Comparison of ENCODE assay signal across 11 cellular contexts in the genomic region with DNA sequence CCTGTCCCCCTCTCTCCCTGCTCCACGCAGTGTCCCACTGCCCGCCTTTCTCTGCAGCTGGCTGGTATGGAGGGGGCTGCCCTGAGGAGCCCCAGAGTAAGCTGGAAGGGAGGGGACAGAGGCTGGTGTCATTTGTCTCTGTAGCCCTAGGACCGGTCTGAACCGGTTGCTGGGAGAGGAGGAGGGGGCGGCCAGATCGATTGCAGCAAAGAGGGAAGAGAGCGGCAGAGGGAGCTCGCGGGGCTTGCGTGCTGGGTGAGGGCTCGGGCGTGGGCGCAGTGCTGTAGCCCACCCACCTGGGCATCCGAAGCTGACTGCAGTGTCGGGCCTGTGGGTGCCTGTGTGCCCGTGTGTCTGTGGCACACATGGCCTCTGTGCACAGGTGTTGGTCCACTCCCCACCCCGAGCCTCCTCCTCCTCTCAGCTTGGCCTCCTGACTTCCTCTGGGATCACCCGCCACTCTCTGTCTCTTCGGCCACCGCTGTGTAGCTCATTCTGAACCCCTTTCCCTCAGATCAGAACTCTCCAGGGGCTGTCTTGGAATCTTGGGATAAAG. TPM values are rescaled to one million over a fixed set of nuclear protein-coding genes. Genes with fewer than 3 reads are reported as not detected.
A peak's percentile ranks its signal among the peaks of the same experiment; 100 is the strongest.
DNase-seq lines count a peak whose midpoint lies in the region; ATAC-seq, FAIRE-seq and TF ChIP-seq lines count a peak whose summit lies in the region.
"Had no signal": no experiment of that assay in that cellular context is flagged by ENCODE, and none has a peak within 500 bp of the region (broad histone marks: within the 10 kb centered on the region; RNA-seq: fewer than 3 reads in every experiment).

No MANE protein-coding gene starts in this region.

- WGBS in HUES64 = 10% methylated on average over 20 of the region's 20 CpGs
- 89% methylated on average over 13 of the region's 20 CpGs for WGBS in GM12878 (ENCODE audit: insufficient coverage, insufficient replicate concordance, low lambda C conversion rate, missing lambda C conversion rate)

- SMC1A ChIA-PET in GM12878 (lab: Charles Lee; ENCODE audit: uncharacterized antibody, unreplicated experiment) = no interaction called here

- ATAC-seq in GM12878 = no peak
- no peak for ATAC-seq in GM18502 (IDR thresholded peaks at IDR 0.05; ENCODE audit: poor library complexity, unreplicated experiment)
- ATAC-seq: Panc1 had no signal

- no peaks in the 10 kb centered on the region for H3K79me2 ChIP-seq in GM12878 (ENCODE audit: control insufficient read depth, insufficient read depth, low read length)

- H2AFZ ChIP-seq in GM12878 (ENCODE audit: control insufficient read depth, low read depth, low read length) = no peak overlapping the region

- no peaks in the 10 kb centered on the region for H3K27me3 Mint-ChIP-seq in osteocyte (ENCODE audit: unreplicated experiment)

- POLR2A ChIA-PET in GM12878 (lab: Charles Lee) = no interaction called here

- peaks cover 22% of the 10 kb centered on the region for H3K4me1 ChIP-seq in HUES64 (ENCODE audit: insufficient read depth, low read length)
- no peaks in the 10 kb centered on the region for H3K4me1 ChIP-seq in GM12878 (ENCODE audit: control insufficient read depth, insufficient read depth, low read length)

- no peak overlapping the region for H3K4me3 Mint-ChIP-seq in osteocyte (ENCODE audit: unreplicated experiment)

- TF ChIP-seq POLR2A in GM12878 (IDR thresholded peaks at IDR 0.05; ENCODE audit: low read depth, low read length) = 0 out of 2 replicates have a peak, but pooled peaks have one; percentile 7

- H3K27ac ChIP-seq in HUES64 (ENCODE audit: low read depth, low read length) (peak overlapping the region; percentile 89), GM12878 (ENCODE audit: control insufficient read depth, insufficient read depth) (no peak overlapping the region)

- no peak for FAIRE-seq in GM12878 (lab: Jason Lieb, UNC)
- FAIRE-seq: keratinocyte had no signal

- H4K20me1 ChIP-seq in GM12878 (ENCODE audit: control insufficient read depth, insufficient read depth) = no peaks in the 10 kb centered on the region

- H3K9me3 Mint-ChIP-seq in osteocyte (ENCODE audit: unreplicated experiment) = no peaks in the 10 kb centered on the region

- H3K9ac ChIP-seq in HUES64 (ENCODE audit: low read depth, low read length) = peak overlapping the region; percentile 74
- H3K9ac ChIP-seq in GM12878 (ENCODE audit: control insufficient read depth, insufficient read depth, low read length) = no peak overlapping the region

- TF ChIP-seq CTCF in GM12878 (IDR thresholded peaks at IDR 0.05 in 2 of 3, conservative IDR thresholded peaks at IDR 0.05 in 1 of 3; ENCODE audit: control insufficient read depth in 2 of 3, extremely low read depth in 1 of 3, insufficient read depth in 1 of 3, low read depth in 3 of 3, low read length in 3 of 3) (no peak), osteocyte (IDR thresholded peaks at IDR 0.05) (peak; percentile 5)

- H3K27ac Mint-ChIP-seq in osteocyte (ENCODE audit: unreplicated experiment) = no peak overlapping the region

- TF ChIP-seq EP300 in GM12878 (IDR thresholded peaks at IDR 0.05; ENCODE audit: borderline replicate concordance in 1 of 2, control insufficient read depth in 1 of 2, low read depth in 2 of 2, low read length in 2 of 2) = no peak

- RAD21 ChIA-PET in GM12878 (lab: Charles Lee; ENCODE audit: unreplicated experiment) = no interaction called here

- no peaks in the 10 kb centered on the region for H3K9me3 ChIP-seq in HUES64 (ENCODE audit: insufficient read depth, low read depth, low read length)
- H3K9me3 ChIP-seq in GM12878 (replicated peaks; ENCODE audit: control insufficient read depth, insufficient read depth, low read length) = no peaks in the 10 kb centered on the region

- H3K4me2 ChIP-seq in GM12878 (ENCODE audit: control insufficient read depth, insufficient read depth) = no peak overlapping the region

- H3K36me3 ChIP-seq in HUES64 (ENCODE audit: insufficient read depth, low read length) = peaks cover 24% of the 10 kb centered on the region
- H3K36me3 ChIP-seq in GM12878 (ENCODE audit: control insufficient read depth in 2 of 2, insufficient read depth in 2 of 2, low read length in 1 of 2) = peaks cover 18 to 66% of the 10 kb centered on the region in 2 experiments

- BruUV-seq in GM12878 (replicated peaks; lab: Mats Ljungman, UMichigan) = no TSS peak

- peaks cover 5% of the 10 kb centered on the region for H3K36me3 Mint-ChIP-seq in osteocyte (ENCODE audit: unreplicated experiment)

- H3K27me3 ChIP-seq in HUES64 (ENCODE audit: insufficient read depth, low read length) = no peaks in the 10 kb centered on the region
- H3K27me3 ChIP-seq in GM12878 (replicated peaks in 1 of 2; ENCODE audit: control insufficient read depth in 2 of 2, insufficient read depth in 2 of 2, low read length in 1 of 2) = no peaks in the 10 kb centered on the region

- CTCF ChIA-PET in GM12878 (lab: Yijun Ruan, JAX) = no interaction called here

- peak overlapping the region; percentile 34 for H3K4me3 ChIP-seq in HUES64 (ENCODE audit: low read length)
- H3K4me3 ChIP-seq in GM12878 = no peak overlapping the region

- DNase-seq in NCI-H345 treated with DMSO at 0.1 percent for 48 hours (lab: John Stamatoyannopoulos, UW; ENCODE audit: unreplicated experiment) (peak; percentile 74), GM12878 (ENCODE audit: low read depth, low spot score) (no peak), osteocyte (ENCODE audit: extremely low spot score, unreplicated experiment) (no peak)
- DNase-seq in activated T-cell treated with anti-CD3 and anti-CD28 coated beads, Interleukin-2, amount 50 U/mL, for 48 hours = no peak
- DNase-seq in stimulated activated CD4-positive, alpha-beta T cell treated with anti-CD3 and anti-CD28 coated beads, Interleukin-4, amount 100 ng/mL, for 4 hours = no peak
- DNase-seq: activated CD4-positive, CD25-positive, alpha-beta regulatory T cell; stimulated activated CD4-positive, alpha-beta T cell treated with anti-CD3 and anti-CD28 coated beads, Interleukin-2, amount 100 ng/mL, for 24 hours had no signal

- peaks cover 18% of the 10 kb centered on the region for H3K4me1 Mint-ChIP-seq in osteocyte (ENCODE audit: unreplicated experiment)

- in situ Hi-C loops in GM12878 (cut with MboI) = no loop called here

- intact Hi-C loops in GM12878 (cut with micrococcal nuclease; ENCODE audit: unreplicated experiment) = no loop called here

- TF ChIP-seq RAD21 in GM12878 (IDR thresholded peaks at IDR 0.05; ENCODE audit: insufficient read depth, low read depth, low read length) = no peak

TF ChIP-seq in GM12878, 131 proteins besides CTCF, POLR2A, EP300 and RAD21:
- TF ChIP-seq PAX5 (IDR thresholded peaks at IDR 0.05; ENCODE audit: borderline replicate concordance, low read depth, low read length) (no peak), ESRRA (IDR thresholded peaks at IDR 0.05; ENCODE audit: low read length) (no peak), POU2F2 (IDR thresholded peaks at IDR 0.05; ENCODE audit: borderline replicate concordance, low read depth, low read length) (no peak)
- TF ChIP-seq, protein P1, sequence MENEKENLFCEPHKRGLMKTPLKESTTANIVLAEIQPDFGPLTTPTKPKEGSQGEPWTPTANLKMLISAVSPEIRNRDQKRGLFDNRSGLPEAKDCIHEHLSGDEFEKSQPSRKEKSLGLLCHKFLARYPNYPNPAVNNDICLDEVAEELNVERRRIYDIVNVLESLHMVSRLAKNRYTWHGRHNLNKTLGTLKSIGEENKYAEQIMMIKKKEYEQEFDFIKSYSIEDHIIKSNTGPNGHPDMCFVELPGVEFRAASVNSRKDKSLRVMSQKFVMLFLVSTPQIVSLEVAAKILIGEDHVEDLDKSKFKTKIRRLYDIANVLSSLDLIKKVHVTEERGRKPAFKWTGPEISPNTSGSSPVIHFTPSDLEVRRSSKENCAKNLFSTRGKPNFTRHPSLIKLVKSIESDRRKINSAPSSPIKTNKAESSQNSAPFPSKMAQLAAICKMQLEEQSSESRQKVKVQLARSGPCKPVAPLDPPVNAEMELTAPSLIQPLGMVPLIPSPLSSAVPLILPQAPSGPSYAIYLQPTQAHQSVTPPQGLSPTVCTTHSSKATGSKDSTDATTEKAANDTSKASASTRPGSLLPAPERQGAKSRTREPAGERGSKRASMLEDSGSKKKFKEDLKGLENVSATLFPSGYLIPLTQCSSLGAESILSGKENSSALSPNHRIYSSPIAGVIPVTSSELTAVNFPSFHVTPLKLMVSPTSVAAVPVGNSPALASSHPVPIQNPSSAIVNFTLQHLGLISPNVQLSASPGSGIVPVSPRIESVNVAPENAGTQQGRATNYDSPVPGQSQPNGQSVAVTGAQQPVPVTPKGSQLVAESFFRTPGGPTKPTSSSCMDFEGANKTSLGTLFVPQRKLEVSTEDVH (IDR thresholded peaks at IDR 0.05; ENCODE audit: low read depth, partially characterized antibody) = no peak

RNA-seq across cellular contexts. Expression of a gene that starts 50.7 kb away (rescaled TPM):
- 20.4 TPM for polyA plus RNA-seq in HUES64 (2013, experiment 1 of 2)
- polyA plus RNA-seq in HUES64 (2013, experiment 2 of 2) = 22.5 TPM
- total RNA-seq in GM12878 (2013; cell fraction: nucleolus; rRNA removed) = 118 and 148 TPM in 2 replicates
- total RNA-seq in GM12878 (2014; rRNA removed) (22.1 and 27.4 TPM in 2 replicates), GM12878 (2014; rRNA removed; fragmentation: Illumina TruSeq; extraction: Trizol) (19.3 and 20.0 TPM in 2 replicates), GM12878 (2021) (63.5 and 71.3 TPM in 2 replicates), osteocyte (30.1 and 32.5 TPM in 2 replicates)
- polyA plus RNA-seq in GM12878 (2011; ENCODE audit: low read depth) = 15.0 TPM
- polyA plus RNA-seq in GM12878 (2011; rRNA removed) (18.4 and 32.0 TPM in 2 replicates), GM12878 (2014; fragmentation: Illumina TruSeq; extraction: Trizol) (20.3 and 33.1 TPM in 2 replicates), GM12878 (2014; fragmentation: Nextera tagmentation; extraction: Ambion mirVana) (under 1 TPM; 0.60 to 0.85 TPM), GM12878 (2014; rRNA removed) (47.1 and 61.4 TPM in 2 replicates), GM12878 (2016; fragmentation: Nextera tagmentation; extraction: Ambion mirVana) (10 to 100 TPM; 26.9 TPM)
- 41.3 and 47.7 TPM in 2 replicates for polyA plus RNA-seq in GM12878 (2011; cell fraction: cytosol; rRNA removed)
- polyA plus RNA-seq in GM12878 (2011; cell fraction: nucleus; rRNA removed) = 185 and 196 TPM in 2 replicates
- polyA plus RNA-seq in GM12878 (2012) = 25.3 and 26.0 TPM in 2 replicates
- polyA minus RNA-seq in GM12878 (2011; rRNA and poly(A)+ RNA removed) = 41.8 and 64.6 TPM in 2 replicates
- 22.9 and 30.8 TPM in 2 replicates for polyA minus RNA-seq in GM12878 (2011; cell fraction: cytosol; rRNA and poly(A)+ RNA removed)
- 42.9 and 73.0 TPM in 2 replicates for polyA minus RNA-seq in GM12878 (2011; cell fraction: nucleus; rRNA and poly(A)+ RNA removed)
